In genomic region chr1:109889094-109889493, GRCh38 we compare ENCODE assay signal across 24 cellular contexts.
"Had no signal": no experiment of that assay in that cellular context is flagged by ENCODE, and none has a peak within 500 bp of the region (broad histone marks: within the 10 kb centered on the region; RNA-seq: fewer than 3 reads in every experiment).

No MANE protein-coding gene starts in this region.

- H3K27me3 Mint-ChIP-seq: activated CD8-positive, alpha-beta T cell treated with anti-CD3 and anti-CD28 coated beads for 36 hours; activated naive CD8-positive, alpha-beta T cell treated with anti-CD3 and anti-CD28 coated beads, Interleukin-2, amount 10 ng/mL, durations not matched to agents 7 days and 5 days had no signal

- H3K27me3 ChIP-seq: breast epithelium, Peyer's patch had no signal

- H3K27ac ChIP-seq: breast epithelium, Peyer's patch, RWPE1, SJCRH30 had no signal

- DNase-seq: activated CD4-positive, alpha-beta T cell treated with anti-CD3 and anti-CD28 coated beads, Interleukin-2, amount 50 U/mL, for 1 hour; activated CD4-positive, CD25-positive, alpha-beta regulatory T cell treated with anti-CD3 and anti-CD28 coated beads, Interleukin-2, amount 50 U/mL, for 72 hours; activated CD8-positive, alpha-beta memory T cell treated with anti-CD3 and anti-CD28 coated beads, Interleukin-2, amount 50 U/mL, for 4 hours; activated CD8-positive, alpha-beta T cell treated with anti-CD3 and anti-CD28 coated beads for 36 hours; activated effector memory CD4-positive, alpha-beta T cell treated with Interleukin-2 at 50 U/mL for 16 hours; activated naive CD4-positive, alpha-beta T cell; activated naive CD8-positive, alpha-beta T cell treated with anti-CD3 and anti-CD28 coated beads, Interleukin-2, amount 10 ng/mL, durations not matched to agents 7 days and 5 days; aorta; central memory CD4-positive, alpha-beta T cell; Kasumi-1; KBM-7; NCI-H1105 treated with DMSO at 0.1 percent for 48 hours; NCI-H1436 treated with DMSO at 0.1 percent for 48 hours; NCI-H187; NCI-H2081 treated with DMSO at 0.1 percent for 48 hours; NCI-H446; NCI-H524; Peyer's patch; Right ventricle myocardium superior; SJCRH30; SK-N-SH; T-helper 1 cell had no signal

- H3K9me3 Mint-ChIP-seq: activated CD8-positive, alpha-beta T cell treated with anti-CD3 and anti-CD28 coated beads for 36 hours; activated naive CD8-positive, alpha-beta T cell treated with anti-CD3 and anti-CD28 coated beads, Interleukin-2, amount 10 ng/mL, durations not matched to agents 7 days and 5 days had no signal

- H3K27ac Mint-ChIP-seq: activated naive CD8-positive, alpha-beta T cell treated with anti-CD3 and anti-CD28 coated beads, Interleukin-2, amount 10 ng/mL, durations not matched to agents 7 days and 5 days had no signal

- H3K4me3 Mint-ChIP-seq: activated CD8-positive, alpha-beta T cell treated with anti-CD3 and anti-CD28 coated beads for 36 hours; activated naive CD8-positive, alpha-beta T cell treated with anti-CD3 and anti-CD28 coated beads, Interleukin-2, amount 10 ng/mL, durations not matched to agents 7 days and 5 days had no signal

- H3K9me3 ChIP-seq: breast epithelium, Peyer's patch, SJCRH30, SK-N-SH had no signal

- H3K36me3 ChIP-seq: breast epithelium, Peyer's patch, SJCRH30 had no signal

- H3K36me3 Mint-ChIP-seq: activated naive CD8-positive, alpha-beta T cell treated with anti-CD3 and anti-CD28 coated beads, Interleukin-2, amount 10 ng/mL, durations not matched to agents 7 days and 5 days had no signal

- H3K4me3 ChIP-seq: breast epithelium, Peyer's patch, SJCRH30 had no signal

- ATAC-seq: activated CD8-positive, alpha-beta T cell treated with anti-CD3 and anti-CD28 coated beads for 36 hours had no signal
